ENCODE assay signal across 8 cellular contexts in the genomic region with DNA sequence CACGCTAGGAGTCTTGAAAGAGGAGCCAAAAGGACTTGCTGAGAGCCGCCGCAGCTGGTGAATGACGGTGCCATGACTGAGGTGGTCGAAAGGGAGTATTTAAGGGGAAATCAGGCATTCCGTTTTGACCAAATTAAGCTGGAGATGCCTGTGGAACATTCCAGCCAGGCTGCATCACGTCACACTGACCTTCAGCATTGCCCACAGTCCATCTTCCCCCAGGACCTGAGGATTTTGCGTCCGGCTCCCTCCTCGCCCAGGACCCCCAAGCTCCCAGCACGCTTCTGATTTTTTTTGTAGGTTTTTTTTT. TPM values are rescaled to one million over a fixed set of nuclear protein-coding genes. Genes with fewer than 3 reads are reported as not detected.
A peak's percentile ranks its signal among the peaks of the same experiment; 100 is the strongest.
DNase-seq lines count a peak whose midpoint lies in the region; ATAC-seq and TF ChIP-seq lines count a peak whose summit lies in the region.

No MANE protein-coding gene starts in this region.

- H3K4me1 Mint-ChIP-seq in natural killer cell: peaks cover 9 to 14% of the 10 kb centered on the region in 2 donors

- intact Hi-C loops in colonic mucosa (cut with DNase I): no loop called here
- intact Hi-C loops in natural killer cell (cut with micrococcal nuclease): no loop called here

- H3K36me3 ChIP-seq in H7 (replicated peaks; ENCODE audit: control insufficient read depth, insufficient read depth, low read length) (peaks cover 14% of the 10 kb centered on the region), colonic mucosa (no peaks in the 10 kb centered on the region)

- H3K4me1 ChIP-seq in colonic mucosa: no peaks in the 10 kb centered on the region

- peak overlapping the region; percentile 3 to 61 for H3K9ac ChIP-seq in colonic mucosa (ENCODE audit: low read depth in 2 of 2, low read length in 2 of 2)

- H3K4me3 ChIP-seq in H7 (ENCODE audit: insufficient read depth, low read depth, low read length) (peak overlapping the region; percentile 21; the same call in 1 of the 2 replicates), colonic mucosa (peak overlapping the region; percentile 38)

- POLR2A ChIA-PET in HEK293T (lab: Yijun Ruan, JAX): no interaction called here

- H3K27me3 Mint-ChIP-seq in natural killer cell (ENCODE audit: low read depth in 2 of 2): peaks cover 0 to 4% of the 10 kb centered on the region in 2 donors

- CTCF ChIA-PET in HEK293T (lab: Yijun Ruan, JAX): interaction anchor here (0.6 kb wide), 1 partner anchor 148 kb away, joined by 3 read pairs; no protein-coding TSS in a partner anchor

- H3K9me3 ChIP-seq in colonic mucosa: no peaks in the 10 kb centered on the region

- H3K36me3 Mint-ChIP-seq in natural killer cell: no peaks in the 10 kb centered on the region

- DNase-seq in H7: no peak
- DNase-seq in colonic mucosa: no peak
- no peak for DNase-seq in natural killer cell
- DNase-seq in medulla oblongata (ENCODE audit: extremely low spot score): no peak
- DNase-seq in mucosa of gallbladder (ENCODE audit: low spot score): no peak
- DNase-seq in HEK293T (ENCODE audit: extremely low spot score): no peak
- DNase-seq in NCI-H187 treated with DMSO at 0.1 percent for 48 hours (lab: John Stamatoyannopoulos, UW): no peak

- H3K9me3 Mint-ChIP-seq in natural killer cell: no peaks in the 10 kb centered on the region

- H3K27ac ChIP-seq in 22Rv1 (peak overlapping the region; percentile 77), colonic mucosa (peak overlapping the region; percentile 49)

- ATAC-seq in natural killer cell: no peak

- peak overlapping the region; percentile 87 for H3K4me3 Mint-ChIP-seq in natural killer cell

- no peak for TF ChIP-seq CTCF in 22Rv1 (IDR thresholded peaks at IDR 0.05)
- TF ChIP-seq CTCF in colonic mucosa (IDR thresholded peaks at IDR 0.05): no peak
- TF ChIP-seq CTCF in natural killer cell (IDR thresholded peaks at IDR 0.05): no peak

- peak overlapping the region; percentile 67 to 91 for H3K27ac Mint-ChIP-seq in natural killer cell

- H3K27me3 ChIP-seq in H7 (ENCODE audit: control insufficient read depth, insufficient read depth, low read length) (no peaks in the 10 kb centered on the region), colonic mucosa (no peaks in the 10 kb centered on the region)

TF ChIP-seq in HEK293T, 16 proteins besides CTCF, POLR2A, EP300 and RAD21:
- TF ChIP-seq ZNF384 (IDR thresholded peaks at IDR 0.05) (no peak), ARNT (IDR thresholded peaks at IDR 0.05) (no peak), FOXK2 (IDR thresholded peaks at IDR 0.05) (no peak), LEF1 (IDR thresholded peaks at IDR 0.05; ENCODE audit: borderline replicate concordance) (no peak), BHLHE40 (IDR thresholded peaks at IDR 0.05; ENCODE audit: borderline replicate concordance) (no peak), SUZ12 (IDR thresholded peaks at IDR 0.05) (no peak), NFRKB (IDR thresholded peaks at IDR 0.05) (no peak), SP1 (IDR thresholded peaks at IDR 0.05) (no peak), HDGF (IDR thresholded peaks at IDR 0.05; ENCODE audit: borderline replicate concordance) (no peak), FOXM1 (IDR thresholded peaks at IDR 0.05; ENCODE audit: borderline replicate concordance) (no peak), CTBP1 (IDR thresholded peaks at IDR 0.05; ENCODE audit: borderline replicate concordance) (no peak), ELF4 (IDR thresholded peaks at IDR 0.05) (no peak), TARDBP (IDR thresholded peaks at IDR 0.05) (no peak), FOXA1 (IDR thresholded peaks at IDR 0.05) (no peak)

RNA-seq across cellular contexts. Expression of a gene that starts 12.0 kb away (rescaled TPM):
- total RNA-seq in H7 (2014; rRNA removed; shearing (Covaris generic)): 42.9 and 51.3 TPM in 2 replicates
- total RNA-seq in colonic mucosa (10 to 100 TPM; 55.4 to 70.2 TPM), natural killer cell (10 to 100 TPM; 38.5 to 44.1 (median 39.2) TPM), mucosa of gallbladder (141 TPM)

RNA-seq across cellular contexts. Expression of a gene that starts 25.8 kb away (rescaled TPM):
- 0.21 and 0.70 TPM in 2 replicates for total RNA-seq in H7 (2014; rRNA removed; shearing (Covaris generic))
- total RNA-seq in colonic mucosa (under 1 TPM; 0.35 to 0.99 TPM), natural killer cell (1 to 10 TPM in 1 of 3 donors, under 1 TPM in 2; 0.77 to 1.2 (median 0.85) TPM), mucosa of gallbladder (1.0 TPM)

RNA-seq across cellular contexts. Expression of a gene that starts 30.5 kb away (rescaled TPM):
- 3.0 and 3.6 TPM in 2 replicates for total RNA-seq in H7 (2014; rRNA removed; shearing (Covaris generic))
- total RNA-seq in colonic mucosa (1 to 10 TPM; 1.7 to 3.1 TPM), natural killer cell (1 to 10 TPM in 2 of 3 donors, under 1 TPM in 1; 0.64 to 2.9 (median 1.9) TPM), mucosa of gallbladder (21.0 TPM)

RNA-seq across cellular contexts. Expression of a gene that starts 35.4 kb away (rescaled TPM):
- 80.6 and 97.8 TPM in 2 replicates for total RNA-seq in H7 (2014; rRNA removed; shearing (Covaris generic))
- total RNA-seq in colonic mucosa (10 to 100 TPM; 17.0 to 45.8 TPM), natural killer cell (10 to 100 TPM; 14.2 to 29.0 (median 16.7) TPM), mucosa of gallbladder (27.6 TPM)
